ENCODE assay signal across 34 cellular contexts in genomic region chr11:131815631-131816030, GRCh38.
A peak's percentile ranks its signal among the peaks of the same experiment; 100 is the strongest.
DNase-seq lines count a peak whose midpoint lies in the region; ATAC-seq and TF ChIP-seq lines count a peak whose summit lies in the region.
"Had no signal": no experiment of that assay in that cellular context is flagged by ENCODE, and none has a peak within 500 bp of the region (broad histone marks: within the 10 kb centered on the region; RNA-seq: fewer than 3 reads in every experiment).

No MANE protein-coding gene starts in this region.

- DNase-seq in ELF-1 (ENCODE audit: low read depth, low spot score) (peak; percentile 77), NT2/D1 (ENCODE audit: low read depth, low spot score) (peak; percentile 15), fibroblast of villous mesenchyme (ENCODE audit: low read depth) (peak; percentile 18), nephron progenitor cell (peak; percentile 24), NCI-H446 treated with DMSO at 0.1 percent for 48 hours (lab: John Stamatoyannopoulos, UW) (no peak), brain microvascular endothelial cell (no peak)
- DNase-seq in activated T-helper 1 cell treated with anti-CD3 and anti-CD28 coated beads, Interleukin-12 subunit alpha, Interleukin-12 subunit beta, Interleukin-2, Interleukin-4 antibody, amounts not matched to agents 30 ng/mL and 10 ng/mL and 1 ng/mL, durations not matched to agents 14 hours and 24 hours and 36 hours (ENCODE audit: low spot score), result no peak
- DNase-seq: activated CD4-positive, alpha-beta T cell treated with anti-CD3 and anti-CD28 coated beads, Interleukin-2, amount 10 ng/mL, durations not matched to agents 7 days and 5 days; activated gamma-delta T cell treated with Interleukin-2 at 50 U/mL for 16 hours; activated naive CD8-positive, alpha-beta T cell treated with anti-CD3 and anti-CD28 coated beads, Interleukin-2, amount 10 ng/mL, durations not matched to agents 7 days and 5 days; central memory CD4-positive, alpha-beta T cell; EL; gastrocnemius medialis; immature natural killer cell; MM.1S; NCI-H1417; NCI-H2081 treated with DMSO at 0.1 percent for 48 hours; NCI-H345; posterior cingulate gyrus; right lobe of liver; stimulated activated CD8-positive, alpha-beta memory T cell treated with anti-CD3 and anti-CD28 coated beads, Interleukin-4, amount 100 ng/mL, for 48 hours; T1000 had no signal

- peaks cover 26% of the 10 kb centered on the region for H3K4me1 Mint-ChIP-seq in nephron progenitor cell
- no peaks in the 10 kb centered on the region for H3K4me1 Mint-ChIP-seq in activated T-helper 1 cell treated with anti-CD3 and anti-CD28 coated beads, Interleukin-12 subunit alpha, Interleukin-12 subunit beta, Interleukin-2, Interleukin-4 antibody, amounts not matched to agents 30 ng/mL and 10 ng/mL and 1 ng/mL, durations not matched to agents 14 hours and 24 hours and 36 hours (ENCODE audit: low read depth)
- H3K4me1 Mint-ChIP-seq: activated CD4-positive, alpha-beta T cell treated with anti-CD3 and anti-CD28 coated beads, Interleukin-2, amount 10 ng/mL, durations not matched to agents 7 days and 5 days; activated naive CD8-positive, alpha-beta T cell treated with anti-CD3 and anti-CD28 coated beads, Interleukin-2, amount 10 ng/mL, durations not matched to agents 7 days and 5 days; immature natural killer cell had no signal

- no peak overlapping the region for H3K4me3 Mint-ChIP-seq in nephron progenitor cell
- H3K4me3 Mint-ChIP-seq in activated T-helper 1 cell treated with anti-CD3 and anti-CD28 coated beads, Interleukin-12 subunit alpha, Interleukin-12 subunit beta, Interleukin-2, Interleukin-4 antibody, amounts not matched to agents 30 ng/mL and 10 ng/mL and 1 ng/mL, durations not matched to agents 14 hours and 24 hours and 36 hours, result no peak overlapping the region
- H3K4me3 Mint-ChIP-seq: activated CD4-positive, alpha-beta T cell treated with anti-CD3 and anti-CD28 coated beads, Interleukin-2, amount 10 ng/mL, durations not matched to agents 7 days and 5 days; activated naive CD8-positive, alpha-beta T cell treated with anti-CD3 and anti-CD28 coated beads, Interleukin-2, amount 10 ng/mL, durations not matched to agents 7 days and 5 days; dendritic cell treated with granulocyte-macrophage colony-stimulating factor and Interleukin-4, amounts not matched to agents 40 ng/mL and 50 ng/mL, for 4 days; immature natural killer cell; neural crest cell; stimulated activated naive CD8-positive, alpha-beta T cell treated with anti-CD3 and anti-CD28 coated beads, Interleukin-15, Interleukin-2, amounts not matched to agents 100 ng/mL and 50 ng/mL, for 24 hours had no signal

- in situ Hi-C loops in brain microvascular endothelial cell (cut with HindIII; ENCODE audit: low pct_ligation_motif_present, low sequenced_read_pairs), result no loop called here

- TF ChIP-seq CTCF in fibroblast of villous mesenchyme (IDR thresholded peaks at IDR 0.05; ENCODE audit: insufficient read depth, low read depth, low read length) (no peak), nephron progenitor cell (IDR thresholded peaks at IDR 0.05) (no peak), brain microvascular endothelial cell (IDR thresholded peaks at IDR 0.05; ENCODE audit: low read depth, low read length, missing control alignments) (no peak)

- H3K4me1 ChIP-seq in NT2/D1 (ENCODE audit: insufficient read depth, insufficient read length), result no peaks in the 10 kb centered on the region
- H3K4me1 ChIP-seq: ascending aorta, gastrocnemius medialis, HAP-1, right lobe of liver had no signal

- no peaks in the 10 kb centered on the region for H3K9me3 ChIP-seq in NT2/D1 (ENCODE audit: insufficient read depth, low read length)
- H3K9me3 ChIP-seq: ascending aorta, gastrocnemius medialis, HAP-1, right lobe of liver, thoracic aorta had no signal

- H3K27me3 ChIP-seq in NT2/D1 (ENCODE audit: insufficient read depth, insufficient read length), result no peaks in the 10 kb centered on the region
- H3K27me3 ChIP-seq in brain microvascular endothelial cell (replicated peaks), result no peaks in the 10 kb centered on the region
- H3K27me3 ChIP-seq: ascending aorta, gastrocnemius medialis, right lobe of liver had no signal

- H3K27ac Mint-ChIP-seq in nephron progenitor cell, result no peak overlapping the region
- no peak overlapping the region for H3K27ac Mint-ChIP-seq in activated T-helper 1 cell treated with anti-CD3 and anti-CD28 coated beads, Interleukin-12 subunit alpha, Interleukin-12 subunit beta, Interleukin-2, Interleukin-4 antibody, amounts not matched to agents 30 ng/mL and 10 ng/mL and 1 ng/mL, durations not matched to agents 14 hours and 24 hours and 36 hours
- H3K27ac Mint-ChIP-seq: activated CD4-positive, alpha-beta T cell treated with anti-CD3 and anti-CD28 coated beads, Interleukin-2, amount 10 ng/mL, durations not matched to agents 7 days and 5 days; activated naive CD8-positive, alpha-beta T cell treated with anti-CD3 and anti-CD28 coated beads, Interleukin-2, amount 10 ng/mL, durations not matched to agents 7 days and 5 days; dendritic cell treated with granulocyte-macrophage colony-stimulating factor and Interleukin-4, amounts not matched to agents 40 ng/mL and 50 ng/mL, for 4 days; immature natural killer cell; stimulated activated naive CD8-positive, alpha-beta T cell treated with anti-CD3 and anti-CD28 coated beads, Interleukin-15, Interleukin-2, amounts not matched to agents 100 ng/mL and 50 ng/mL, for 24 hours had no signal

- no peak overlapping the region for H3K27ac ChIP-seq in brain microvascular endothelial cell
- H3K27ac ChIP-seq: ascending aorta, gastrocnemius medialis, HL-60, KMS-11, right lobe of liver, RWPE1, thoracic aorta had no signal

- H3K27me3 Mint-ChIP-seq in nephron progenitor cell (ENCODE audit: low read depth, poor library complexity), result peaks cover 6% of the 10 kb centered on the region
- H3K27me3 Mint-ChIP-seq in activated T-helper 1 cell treated with anti-CD3 and anti-CD28 coated beads, Interleukin-12 subunit alpha, Interleukin-12 subunit beta, Interleukin-2, Interleukin-4 antibody, amounts not matched to agents 30 ng/mL and 10 ng/mL and 1 ng/mL, durations not matched to agents 14 hours and 24 hours and 36 hours (ENCODE audit: insufficient read depth), result no peaks in the 10 kb centered on the region
- H3K27me3 Mint-ChIP-seq: activated CD4-positive, alpha-beta T cell treated with anti-CD3 and anti-CD28 coated beads, Interleukin-2, amount 10 ng/mL, durations not matched to agents 7 days and 5 days; activated naive CD8-positive, alpha-beta T cell treated with anti-CD3 and anti-CD28 coated beads, Interleukin-2, amount 10 ng/mL, durations not matched to agents 7 days and 5 days; stimulated activated naive CD8-positive, alpha-beta T cell treated with anti-CD3 and anti-CD28 coated beads, Interleukin-15, Interleukin-2, amounts not matched to agents 100 ng/mL and 50 ng/mL, for 24 hours had no signal

- intact Hi-C loops in activated T-helper 1 cell treated with anti-CD3 and anti-CD28 coated beads, Interleukin-12 subunit alpha, Interleukin-12 subunit beta, Interleukin-2, Interleukin-4 antibody, amounts not matched to agents 30 ng/mL and 10 ng/mL and 1 ng/mL, durations not matched to agents 14 hours and 24 hours and 36 hours (cut with micrococcal nuclease), result no loop called here

- H3K36me3 Mint-ChIP-seq in nephron progenitor cell (ENCODE audit: low read depth), result no peaks in the 10 kb centered on the region
- H3K36me3 Mint-ChIP-seq in activated T-helper 1 cell treated with anti-CD3 and anti-CD28 coated beads, Interleukin-12 subunit alpha, Interleukin-12 subunit beta, Interleukin-2, Interleukin-4 antibody, amounts not matched to agents 30 ng/mL and 10 ng/mL and 1 ng/mL, durations not matched to agents 14 hours and 24 hours and 36 hours (ENCODE audit: low read depth), result no peaks in the 10 kb centered on the region
- H3K36me3 Mint-ChIP-seq: activated naive CD8-positive, alpha-beta T cell treated with anti-CD3 and anti-CD28 coated beads, Interleukin-2, amount 10 ng/mL, durations not matched to agents 7 days and 5 days; immature natural killer cell had no signal

- no peaks in the 10 kb centered on the region for H3K9me3 Mint-ChIP-seq in nephron progenitor cell
- no peaks in the 10 kb centered on the region for H3K9me3 Mint-ChIP-seq in activated T-helper 1 cell treated with anti-CD3 and anti-CD28 coated beads, Interleukin-12 subunit alpha, Interleukin-12 subunit beta, Interleukin-2, Interleukin-4 antibody, amounts not matched to agents 30 ng/mL and 10 ng/mL and 1 ng/mL, durations not matched to agents 14 hours and 24 hours and 36 hours
- H3K9me3 Mint-ChIP-seq: activated CD4-positive, alpha-beta T cell treated with anti-CD3 and anti-CD28 coated beads, Interleukin-2, amount 10 ng/mL, durations not matched to agents 7 days and 5 days; dendritic cell treated with granulocyte-macrophage colony-stimulating factor and Interleukin-4, amounts not matched to agents 40 ng/mL and 50 ng/mL, for 4 days had no signal

- H3K4me3 ChIP-seq in NT2/D1 (ENCODE audit: insufficient read length, low read depth) (no peak overlapping the region), fibroblast of villous mesenchyme (ENCODE audit: low read depth, low read length) (no peak overlapping the region), brain microvascular endothelial cell (ENCODE audit: low read depth, low read length) (no peak overlapping the region)
- H3K4me3 ChIP-seq: ascending aorta, gastrocnemius medialis, GM12878, HAP-1, right lobe of liver, thoracic aorta had no signal

- ATAC-seq in HG03442 (IDR thresholded peaks at IDR 0.05; ENCODE audit: unreplicated experiment), result no peak
- ATAC-seq: gastrocnemius medialis, GM12878, left lobe of liver, right lobe of liver had no signal

- H3K36me3 ChIP-seq in NT2/D1 (ENCODE audit: insufficient read depth, insufficient read length, low read length) (no peaks in the 10 kb centered on the region), brain microvascular endothelial cell (replicated peaks) (no peaks in the 10 kb centered on the region)
- H3K36me3 ChIP-seq: ascending aorta, gastrocnemius medialis, HAP-1, right lobe of liver, thoracic aorta had no signal

- H3K9ac ChIP-seq in NT2/D1 (ENCODE audit: insufficient read length, low read depth), result no peak overlapping the region
- H3K9ac ChIP-seq: KMS-11 had no signal

Comparison
In these comparisons a context has a peak if more than half of its experiments do, and no peak if none do; other contexts are left out.
1. DNase-seq: peak in ELF-1 (single experiment), NT2/D1 (single experiment), fibroblast of villous mesenchyme (single experiment) and nephron progenitor cell (single experiment); none in NCI-H446 treated with DMSO at 0.1 percent for 48 hours (single experiment), brain microvascular endothelial cell (single experiment) and activated T-helper 1 cell treated with anti-CD3 and anti-CD28 coated beads, Interleukin-12 subunit alpha, Interleukin-12 subunit beta, Interleukin-2, Interleukin-4 antibody, amounts not matched to agents 30 ng/mL and 10 ng/mL and 1 ng/mL, durations not matched to agents 14 hours and 24 hours and 36 hours (single experiment).